11 cellular contexts compared by ENCODE assay signal in genomic region chr12:54561164-54561563, GRCh38. TPM values are rescaled to one million over a fixed set of nuclear protein-coding genes. Genes with fewer than 3 reads are reported as not detected.
DNase-seq lines count a peak whose midpoint lies in the region; ATAC-seq and TF ChIP-seq lines count a peak whose summit lies in the region.
"Had no signal": no experiment of that assay in that cellular context is flagged by ENCODE, and none has a peak within 500 bp of the region (broad histone marks: within the 10 kb centered on the region; RNA-seq: fewer than 3 reads in every experiment).

No MANE protein-coding gene starts in this region.

- no peaks in the 10 kb centered on the region for H3K9me2 ChIP-seq in PC-3 (replicated peaks; ENCODE audit: low read length)

- no peak overlapping the region for H2AK5ac ChIP-seq in mesenchymal stem cell (ENCODE audit: low read length, severe bottlenecking)

- no peak overlapping the region for H3K23ac ChIP-seq in mesenchymal stem cell (ENCODE audit: low read length in 2 of 2)

- no peak overlapping the region for H2BK120ac ChIP-seq in mesenchymal stem cell (ENCODE audit: low read depth, low read length)

- H3K18ac ChIP-seq in mesenchymal stem cell (ENCODE audit: low read depth in 1 of 2, low read length in 2 of 2) = no peak overlapping the region

- no peaks in the 10 kb centered on the region for H3K79me2 ChIP-seq in PC-3 (ENCODE audit: low read length)

- H3K4me1 ChIP-seq in adrenal gland (replicated peaks in 1 of 2) (no peaks in the 10 kb centered on the region), mesenchymal stem cell (ENCODE audit: control insufficient read depth, insufficient read depth, low read depth, low read length) (no peaks in the 10 kb centered on the region), thymus (ENCODE audit: control insufficient read depth, insufficient read depth, low read length) (peaks cover 6% of the 10 kb centered on the region), PC-3 (ENCODE audit: insufficient read depth, low read length) (no peaks in the 10 kb centered on the region)

- no peak overlapping the region for H3K4me2 ChIP-seq in mesenchymal stem cell (ENCODE audit: low read length, poor library complexity, severe bottlenecking)
- no peak overlapping the region for H3K4me2 ChIP-seq in PC-3 (ENCODE audit: low read length)

- no peak overlapping the region for H4K91ac ChIP-seq in mesenchymal stem cell (ENCODE audit: low read length)

- no peaks in the 10 kb centered on the region for H4K20me1 ChIP-seq in PC-3 (ENCODE audit: low read length)

- H3K14ac ChIP-seq in mesenchymal stem cell (ENCODE audit: low read length in 2 of 2) = no peak overlapping the region

- H3K27me3 ChIP-seq in adrenal gland (no peaks in the 10 kb centered on the region), mesenchymal stem cell (ENCODE audit: control insufficient read depth in 1 of 2, insufficient read depth in 1 of 2, low read length in 2 of 2) (peaks cover 47 to 84% of the 10 kb centered on the region in 2 experiments), thymus (ENCODE audit: control insufficient read depth, insufficient read depth) (no peaks in the 10 kb centered on the region), PC-3 (ENCODE audit: low read length) (peaks cover 73% of the 10 kb centered on the region)

- H3K4me3 ChIP-seq in adrenal gland = peak overlapping the region in 1 of 4 donors; percentile 22
- H3K4me3 ChIP-seq in mesenchymal stem cell (ENCODE audit: insufficient read depth in 1 of 2, low read depth in 1 of 2, low read length in 2 of 2) = peak overlapping the region in 1 of 2 experiments; percentile 78
- H3K4me3 ChIP-seq in thymus (ENCODE audit: low read length) = peak overlapping the region; percentile 37
- H3K4me3 ChIP-seq in PC-3 (ENCODE audit: low read length) = no peak overlapping the region

- intact Hi-C loops in adrenal gland (cut with DNase I) (no loop called here), PC-3 (cut with micrococcal nuclease) (no loop called here)

- no peak overlapping the region for H2BK15ac ChIP-seq in mesenchymal stem cell (ENCODE audit: low read depth, poor library complexity, severe bottlenecking)

- no peak overlapping the region for H2AFZ ChIP-seq in mesenchymal stem cell (ENCODE audit: low read depth, low read length)
- no peak overlapping the region for H2AFZ ChIP-seq in PC-3 (ENCODE audit: low read length)

- no peak overlapping the region for H4K8ac ChIP-seq in mesenchymal stem cell (ENCODE audit: low read length)

- H3K9me3 ChIP-seq in adrenal gland (replicated peaks in 1 of 3) (no peaks in the 10 kb centered on the region), mesenchymal stem cell (ENCODE audit: control insufficient read depth, low read length) (no peaks in the 10 kb centered on the region), thymus (ENCODE audit: control insufficient read depth) (no peaks in the 10 kb centered on the region), PC-3 (ENCODE audit: low read length) (no peaks in the 10 kb centered on the region)

- peak overlapping the region; percentile 86 for H3K9ac ChIP-seq in mesenchymal stem cell (ENCODE audit: low read length)
- no peak overlapping the region for H3K9ac ChIP-seq in PC-3 (ENCODE audit: low read length)

- H2BK5ac ChIP-seq in mesenchymal stem cell (ENCODE audit: low read depth, low read length, poor library complexity, severe bottlenecking) = no peak overlapping the region

- H3K27ac ChIP-seq in adrenal gland (peak overlapping the region in 4 of 5 donors; percentile 47 to 78 (median 74)), mesenchymal stem cell (ENCODE audit: low read length, poor library complexity, severe bottlenecking) (no peak overlapping the region), thymus (ENCODE audit: low read depth) (peak overlapping the region; percentile 61), PC-3 (ENCODE audit: low read length) (no peak overlapping the region)

- CTCF ChIA-PET in PC-3 (lab: Charles Lee) = no interaction called here

- DNase-seq in activated CD8-positive, alpha-beta memory T cell treated with anti-CD3 and anti-CD28 coated beads for 24 hours = peak; percentile 64
- DNase-seq in activated CD8-positive, alpha-beta memory T cell treated with anti-CD3 and anti-CD28 coated beads, Interleukin-2, amount 50 U/mL, for 4 hours = no peak
- DNase-seq in adrenal gland (peak; percentile 26 to 65 (median 37)), mesenchymal stem cell (no peak), PC-3 (no peak)
- no peak for DNase-seq in central memory CD4-positive, alpha-beta T cell
- DNase-seq: NCI-H2227 treated with DMSO at 0.1 percent for 48 hours had no signal

- ATAC-seq in PC-3 (no peak), HG03159 (IDR thresholded peaks at IDR 0.05; ENCODE audit: unreplicated experiment) (no peak)

- TF ChIP-seq POLR2A in adrenal gland (IDR thresholded peaks at IDR 0.05) = no peak

- no TSS peak for BruUV-seq in PC-3 (replicated peaks; lab: Mats Ljungman, UMichigan)

- POLR2A ChIA-PET in PC-3 (lab: Charles Lee; ENCODE audit: unreplicated experiment) = no interaction called here

- no peaks in the 10 kb centered on the region for H3K79me1 ChIP-seq in mesenchymal stem cell (replicated peaks; ENCODE audit: low read length, poor library complexity, severe bottlenecking)

- H3K4ac ChIP-seq in mesenchymal stem cell (ENCODE audit: low read depth in 1 of 2, low read length in 2 of 2) = no peak overlapping the region

- no peak overlapping the region for H2BK12ac ChIP-seq in mesenchymal stem cell (ENCODE audit: low read length in 2 of 2)

- TF ChIP-seq CTCF in adrenal gland (IDR thresholded peaks at IDR 0.05) (no peak), PC-3 (conservative IDR thresholded peaks at IDR 0.05; ENCODE audit: low read depth, low read length) (no peak)

- WGBS in adrenal gland, 4 donors = 25 to 67% (median 35%) methylated on average over 3 of the region's 3 CpGs
- WGBS in mesenchymal stem cell = 30% methylated on average over 2 of the region's 3 CpGs
- 10% methylated on average over 3 of the region's 3 CpGs for WGBS in thymus

- no peaks in the 10 kb centered on the region for H3F3A ChIP-seq in PC-3 (ENCODE audit: low read length, unreplicated experiment)

- no peaks in the 10 kb centered on the region for H3K36me3 ChIP-seq in adrenal gland (replicated peaks in 1 of 2)
- no peaks in the 10 kb centered on the region for H3K36me3 ChIP-seq in mesenchymal stem cell (ENCODE audit: control insufficient read depth in 1 of 2, insufficient read depth in 2 of 2, low read depth in 1 of 2, low read length in 2 of 2)
- no peaks in the 10 kb centered on the region for H3K36me3 ChIP-seq in thymus (ENCODE audit: control insufficient read depth, insufficient read depth)
- no peaks in the 10 kb centered on the region for H3K36me3 ChIP-seq in PC-3 (ENCODE audit: low read depth, low read length)

RNA-seq across cellular contexts. Expression of gene PDE1B, which starts 11.8 kb away (rescaled TPM):
- total RNA-seq in adrenal gland = 1 to 10 TPM in 7 of 8 donors, under 1 TPM in 1; 0.85 to 9.2 (median 5.3) TPM
- 1 to 10 TPM; 3.6 to 9.8 (median 9.4) TPM for polyA plus RNA-seq in adrenal gland
- not detected for polyA plus RNA-seq in mesenchymal stem cell (2013, experiment 1 of 2)
- polyA plus RNA-seq in mesenchymal stem cell (2013, experiment 2 of 2) = not detected
- 6.6 TPM for polyA plus RNA-seq in thymus
- not detected in 2 replicates for total RNA-seq in PC-3 (2014; rRNA removed)
- polyA plus RNA-seq: keratinocyte had no signal

RNA-seq across cellular contexts. Expression of gene PPP1R1A, which starts 27.3 kb away (rescaled TPM):
- total RNA-seq in adrenal gland (1 to 10 TPM in 3 of 8 donors, under 1 TPM in 4, not detected in 1; 0.14 to 3.1 (median 0.78) TPM), PC-3 (2014; rRNA removed) (not detected in 2 replicates)
- polyA plus RNA-seq in adrenal gland (10 to 100 TPM in 1 of 3 donors, 1 to 10 TPM in 1, under 1 TPM in 1; 0.75 to 32.5 (median 1.6) TPM), thymus (0.91 TPM)
- not detected for polyA plus RNA-seq in mesenchymal stem cell (2013, experiment 1 of 2)
- polyA plus RNA-seq in mesenchymal stem cell (2013, experiment 2 of 2) = not detected
- polyA plus RNA-seq: BJ, keratinocyte had no signal

Comparison
In these comparisons a context has a peak if more than half of its experiments do, and no peak if none do; other contexts are left out.
1. DNase-seq: peak in activated CD8-positive, alpha-beta memory T cell treated with anti-CD3 and anti-CD28 coated beads for 24 hours (single experiment) and adrenal gland (7 of 7); none in activated CD8-positive, alpha-beta memory T cell treated with anti-CD3 and anti-CD28 coated beads, Interleukin-2, amount 50 U/mL, for 4 hours (single experiment), mesenchymal stem cell (single experiment), PC-3 (single experiment) and central memory CD4-positive, alpha-beta T cell (single experiment).
2. H3K27ac ChIP-seq: peak in adrenal gland (4 of 5) and thymus (single experiment); none in mesenchymal stem cell (single experiment) and PC-3 (single experiment).